Comparison of ENCODE assay signal across 24 cellular contexts in genomic region chr10:80433134-80433533, GRCh38. TPM values are rescaled to one million over a fixed set of nuclear protein-coding genes. Genes with fewer than 3 reads are reported as not detected.
"Had no signal": no experiment of that assay in that cellular context is flagged by ENCODE, and none has a peak within 500 bp of the region (broad histone marks: within the 10 kb centered on the region; RNA-seq: fewer than 3 reads in every experiment).

No MANE protein-coding gene starts in this region.

- H3K27ac ChIP-seq: SJSA1, SK-N-MC had no signal

- H3K9me3 ChIP-seq: SJSA1 had no signal

- H3K9me3 Mint-ChIP-seq: IgD-negative memory B cell had no signal

- DNase-seq: KBM-7, MV-4-11, NCI-H1048, NCI-H1105, NCI-H1417 treated with DMSO at 0.1 percent for 48 hours, NCI-H146, NCI-H1694 treated with DMSO at 0.1 percent for 48 hours, NCI-H1930, NCI-H2081, NCI-H2107, NCI-H226, NCI-H446, NCI-H510A, NCI-H524 treated with DMSO at 0.1 percent for 48 hours, NCI-H69, NCI-H774, Right ventricle myocardium superior, RPMI8226, SIG-M5 had no signal

- FAIRE-seq: RCC 7860 had no signal

- H3K4me1 ChIP-seq: SJSA1 had no signal

- H3K27ac Mint-ChIP-seq: IgD-negative memory B cell had no signal

- H3K4me3 Mint-ChIP-seq: IgD-negative memory B cell had no signal

- H3K27me3 ChIP-seq: SJSA1 had no signal

- H3K4me3 ChIP-seq: SJSA1, SK-N-MC had no signal

RNA-seq across cellular contexts. Expression of gene PRXL2A, which starts 24.8 kb away (rescaled TPM):
- total RNA-seq: LHCN-M2 had no signal
